ENCODE assay signal across 1 cellular context in genomic region chr4:168842186-168842585, GRCh38.
TF ChIP-seq lines count a peak whose summit lies in the region.

No MANE protein-coding gene starts in this region.

TF ChIP-seq in IMR-90, 13 proteins besides CTCF, POLR2A, EP300 and RAD21:
- TF ChIP-seq MAZ (IDR thresholded peaks at IDR 0.05; ENCODE audit: borderline replicate concordance, low read depth, low read length) (no peak), ELK1 (IDR thresholded peaks at IDR 0.05; ENCODE audit: borderline replicate concordance, low read depth, low read length) (no peak), RCOR1 (IDR thresholded peaks at IDR 0.05; ENCODE audit: insufficient replicate concordance, low read length) (no peak), RFX5 (IDR thresholded peaks at IDR 0.05; ENCODE audit: low read depth, low read length) (no peak), NFE2L2 (IDR thresholded peaks at IDR 0.05; ENCODE audit: low read depth, low read length) (no peak), FOS (IDR thresholded peaks at IDR 0.05; ENCODE audit: low read depth, low read length) (no peak), CHD1 (IDR thresholded peaks at IDR 0.05; ENCODE audit: low read depth, low read length) (no peak), MXI1 (IDR thresholded peaks at IDR 0.05; ENCODE audit: borderline replicate concordance, low read depth, low read length) (no peak), CEBPB (IDR thresholded peaks at IDR 0.05; ENCODE audit: low read depth, low read length) (no peak), USF2 (IDR thresholded peaks at IDR 0.05; ENCODE audit: low read depth, low read length) (no peak), BHLHE40 (IDR thresholded peaks at IDR 0.05; ENCODE audit: low read depth, low read length) (no peak), MAFK (IDR thresholded peaks at IDR 0.05; ENCODE audit: low read depth, low read length) (no peak), SMC3 (IDR thresholded peaks at IDR 0.05; ENCODE audit: low read depth, low read length) (no peak)
